22 cellular contexts compared by ENCODE assay signal in genomic region chr4:140302151-140302859, GRCh38.
"Had no signal": no experiment of that assay in that cellular context is flagged by ENCODE, and none has a peak within 500 bp of the region (broad histone marks: within the 10 kb centered on the region; RNA-seq: fewer than 3 reads in every experiment).

No MANE protein-coding gene starts in this region.

- H3K27me3 ChIP-seq: pancreas, stomach had no signal

- ATAC-seq: activated CD4-positive, alpha-beta T cell treated with anti-CD3 and anti-CD28 coated beads for 36 hours; left cardiac atrium; mucosa of descending colon; pancreas; sciatic nerve; stimulated activated memory B cell treated with anti-CD40 and anti-IgM and Interleukin-4, amounts not matched to agents 10 μg/mL and 1 μg/mL and 100 μg/mL, for 72 hours; T-helper 17 cell had no signal

- H3K27ac ChIP-seq: pancreas, stomach, thoracic aorta had no signal

- DNase-seq: activated B cell treated with CpG ODN at 0.5 μM for 24 hours; activated CD4-positive, alpha-beta memory T cell treated with anti-CD3 and anti-CD28 coated beads for 36 hours; activated CD4-positive, alpha-beta T cell treated with anti-CD3 and anti-CD28 coated beads for 36 hours; activated naive CD4-positive, alpha-beta T cell treated with Interleukin-2 at 50 U/mL for 16 hours; activated naive CD8-positive, alpha-beta T cell treated with anti-CD3 and anti-CD28 coated beads for 36 hours; activated T-cell treated with anti-CD3 and anti-CD28 coated beads, Interleukin-2, amount 50 U/mL, for 48 hours; effector CD4-positive, alpha-beta T cell; erythroblast; foreskin fibroblast; left cardiac atrium; mesenchymal stem cell; mucosa of descending colon; nephron progenitor cell; pancreas; stimulated activated CD4-positive, alpha-beta T cell treated with anti-CD3 and anti-CD28 coated beads, Interleukin-15, amount 100 ng/mL, for 24 hours; stomach; SW 1271; T-helper 17 cell had no signal

- H3K36me3 ChIP-seq: pancreas, stomach, thoracic aorta had no signal

- H3K9me3 ChIP-seq: mucosa of descending colon, pancreas, stomach, thoracic aorta had no signal

- H3K4me3 ChIP-seq: mucosa of descending colon, pancreas, smooth muscle cell, stomach, thoracic aorta had no signal

- H3K4me1 ChIP-seq: pancreas had no signal
